8 cellular contexts compared by ENCODE assay signal in the genomic region with DNA sequence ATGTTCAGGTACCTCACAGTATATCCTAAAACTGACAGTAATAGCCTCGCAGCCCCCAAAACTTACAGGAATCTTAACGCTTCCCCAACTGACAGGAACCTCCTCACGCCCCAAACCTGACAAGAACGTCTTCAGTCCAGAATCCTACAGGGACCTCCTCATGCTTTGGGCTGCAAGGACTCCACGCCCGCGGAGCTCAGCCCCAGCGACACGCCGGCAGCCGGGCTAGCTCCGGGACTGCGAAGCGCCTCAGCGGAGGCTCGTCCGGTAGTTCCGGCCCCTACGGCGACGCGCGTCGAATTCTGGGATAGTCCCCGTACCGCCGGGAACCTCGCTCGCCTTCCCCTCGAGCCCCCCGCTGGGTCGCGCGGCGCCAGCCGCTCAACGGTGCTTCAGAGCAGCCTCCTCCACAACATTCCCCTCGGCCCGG. TPM values are rescaled to one million over a fixed set of nuclear protein-coding genes. Genes with fewer than 3 reads are reported as not detected.
DNase-seq lines count a peak whose midpoint lies in the region; ATAC-seq and TF ChIP-seq lines count a peak whose summit lies in the region.

No MANE protein-coding gene starts in this region.

- H3K27ac ChIP-seq in DOHH2 (ENCODE audit: low read depth, low read length) (peak overlapping the region; percentile 88), VCaP (peak overlapping the region; percentile 87), mesendoderm (ENCODE audit: low read depth, low read length) (peak overlapping the region; percentile 96), subcutaneous abdominal adipose tissue (ENCODE audit: low read depth, low read length) (peak overlapping the region; percentile 91)

- H3K36me3 ChIP-seq in DOHH2 (ENCODE audit: control insufficient read depth, low read length) (peaks cover 16% of the 10 kb centered on the region), mesendoderm (ENCODE audit: control insufficient read depth, insufficient read depth, low read length) (no peaks in the 10 kb centered on the region), subcutaneous abdominal adipose tissue (ENCODE audit: control insufficient read depth in 5 of 5, insufficient read depth in 5 of 5, low read length in 5 of 5) (peaks cover 9 to 19% (median 10%) of the 10 kb centered on the region in 5 donors)

- H3K4me1 Mint-ChIP-seq in effector memory CD8-positive, alpha-beta T cell (ENCODE audit: low read depth in 2 of 2): peaks cover 8 to 12% of the 10 kb centered on the region in 2 donors

- 0 out of 2 replicates have a peak, but pooled peaks cover 8% of the 10 kb centered on the region for H3F3A ChIP-seq in DOHH2 (ENCODE audit: control insufficient read depth, insufficient read depth)

- H3K27me3 ChIP-seq in DOHH2 (ENCODE audit: control insufficient read depth, low read length) (no peaks in the 10 kb centered on the region), mesendoderm (ENCODE audit: insufficient read depth, low read length, poor library complexity) (no peaks in the 10 kb centered on the region), subcutaneous abdominal adipose tissue (ENCODE audit: control insufficient read depth in 5 of 5, insufficient read depth in 4 of 5, low read length in 5 of 5) (peaks cover 0 to 3% (median 0%) of the 10 kb centered on the region in 5 donors)

- H4K8ac ChIP-seq in mesendoderm (ENCODE audit: low read depth, low read length): no peak overlapping the region

- peak overlapping the region; percentile 91 for H3K56ac ChIP-seq in mesendoderm (ENCODE audit: low read length)

- no peaks in the 10 kb centered on the region for H3K9me2 ChIP-seq in DOHH2 (replicated peaks; ENCODE audit: control insufficient read depth, low read length)

- peak overlapping the region; percentile 72 for H3K18ac ChIP-seq in mesendoderm (ENCODE audit: low read length)

- peak overlapping the region; percentile 89 to 90 for H3K4me3 Mint-ChIP-seq in effector memory CD8-positive, alpha-beta T cell

- H4K5ac ChIP-seq in mesendoderm (ENCODE audit: low read length): no peak overlapping the region

- H3K27ac Mint-ChIP-seq in effector memory CD8-positive, alpha-beta T cell: peak overlapping the region; percentile 93 to 94

- peak overlapping the region; percentile 35 for H2BK5ac ChIP-seq in mesendoderm (ENCODE audit: low read length)

- H3K4me1 ChIP-seq in DOHH2 (ENCODE audit: control insufficient read depth, low read length) (peaks cover 19% of the 10 kb centered on the region), mesendoderm (ENCODE audit: control insufficient read depth, low read depth, low read length) (no peaks in the 10 kb centered on the region), subcutaneous abdominal adipose tissue (ENCODE audit: control insufficient read depth in 5 of 5, insufficient read depth in 5 of 5, low read length in 5 of 5) (peaks cover 3 to 17% (median 12%) of the 10 kb centered on the region in 5 donors)

- H2BK15ac ChIP-seq in mesendoderm (replicated peaks; ENCODE audit: low read depth): no peak overlapping the region

- H3K79me2 ChIP-seq in DOHH2 (ENCODE audit: control insufficient read depth, low read length) (peaks cover 24% of the 10 kb centered on the region), mesendoderm (ENCODE audit: control insufficient read depth, insufficient read depth, low read length) (no peaks in the 10 kb centered on the region)

- TF ChIP-seq CTCF in DOHH2 (IDR thresholded peaks at IDR 0.05; ENCODE audit: low read depth, low read length, poor library complexity, severe bottlenecking): no peak
- TF ChIP-seq CTCF in VCaP (conservative IDR thresholded peaks at IDR 0.05): no peak

- H3K79me1 ChIP-seq in mesendoderm (ENCODE audit: low read length): no peaks in the 10 kb centered on the region

- ATAC-seq in GM19452 (IDR thresholded peaks at IDR 0.05; ENCODE audit: unreplicated experiment) (peak; percentile 28), HG03558 (IDR thresholded peaks at IDR 0.05; ENCODE audit: extremely low read depth, unreplicated experiment) (peak; percentile 8)
- ATAC-seq in effector memory CD8-positive, alpha-beta T cell (replicated peaks): peak; percentile 11

- H3K4ac ChIP-seq in mesendoderm (ENCODE audit: low read depth, low read length): no peak overlapping the region

- H3K4me2 ChIP-seq in DOHH2 (ENCODE audit: low read length): peak overlapping the region; percentile 78
- peak overlapping the region; percentile 64 for H3K4me2 ChIP-seq in mesendoderm (ENCODE audit: low read length)

- H3K9me3 Mint-ChIP-seq in effector memory CD8-positive, alpha-beta T cell: no peaks in the 10 kb centered on the region

- H3K27me3 Mint-ChIP-seq in effector memory CD8-positive, alpha-beta T cell: no peaks in the 10 kb centered on the region

- peak overlapping the region; percentile 83 for H3K9ac ChIP-seq in mesendoderm (ENCODE audit: low read length)
- H3K9ac ChIP-seq in subcutaneous abdominal adipose tissue (ENCODE audit: low read length in 5 of 5): peak overlapping the region; percentile 63 to 89 (median 81)

- H3K36me3 Mint-ChIP-seq in effector memory CD8-positive, alpha-beta T cell (ENCODE audit: insufficient read depth): peaks cover 33% of the 10 kb centered on the region

- WGBS in mesendoderm (ENCODE audit: extremely low coverage, insufficient coverage, low lambda C conversion rate): no CpG with 5 or more reads among the region's 39 CpGs

- H2AK5ac ChIP-seq in mesendoderm (ENCODE audit: low read length): no peak overlapping the region

- DNase-seq in effector memory CD8-positive, alpha-beta T cell: peak in 1 of 3 experiments; percentile 21
- DNase-seq in mesendoderm (no peak), HPDE6-E6E7 (ENCODE audit: extremely low spot score) (no peak)

- no peak overlapping the region for H2BK120ac ChIP-seq in mesendoderm (ENCODE audit: low read depth, low read length)

- H3K9me3 ChIP-seq in DOHH2 (ENCODE audit: control insufficient read depth, insufficient read depth, low read length) (no peaks in the 10 kb centered on the region), subcutaneous abdominal adipose tissue (ENCODE audit: control insufficient read depth in 5 of 5, low read length in 5 of 5) (peaks cover 0 to 3% (median 0%) of the 10 kb centered on the region in 5 donors)

- peak overlapping the region; percentile 87 for H3K4me3 ChIP-seq in DOHH2 (ENCODE audit: low read length)
- H3K4me3 ChIP-seq in mesendoderm (ENCODE audit: low read length): peak overlapping the region; percentile 71
- peak overlapping the region; percentile 69 to 82 (median 75) for H3K4me3 ChIP-seq in subcutaneous abdominal adipose tissue (ENCODE audit: low read depth in 1 of 5, low read length in 5 of 5)

- no peaks in the 10 kb centered on the region for H4K20me1 ChIP-seq in DOHH2 (ENCODE audit: control insufficient read depth, insufficient read depth, low read depth, low read length)

- H3K23ac ChIP-seq in mesendoderm (ENCODE audit: low read length): no peak overlapping the region

RNA-seq across cellular contexts. Expression of a gene that starts 0.6 kb away (rescaled TPM):
- polyA plus RNA-seq in mesendoderm (2013, experiment 1 of 2): 14.1 TPM
- 14.3 TPM for polyA plus RNA-seq in mesendoderm (2013, experiment 2 of 2)
